Comparison of ENCODE assay signal across 1 cellular context in the genomic region with DNA sequence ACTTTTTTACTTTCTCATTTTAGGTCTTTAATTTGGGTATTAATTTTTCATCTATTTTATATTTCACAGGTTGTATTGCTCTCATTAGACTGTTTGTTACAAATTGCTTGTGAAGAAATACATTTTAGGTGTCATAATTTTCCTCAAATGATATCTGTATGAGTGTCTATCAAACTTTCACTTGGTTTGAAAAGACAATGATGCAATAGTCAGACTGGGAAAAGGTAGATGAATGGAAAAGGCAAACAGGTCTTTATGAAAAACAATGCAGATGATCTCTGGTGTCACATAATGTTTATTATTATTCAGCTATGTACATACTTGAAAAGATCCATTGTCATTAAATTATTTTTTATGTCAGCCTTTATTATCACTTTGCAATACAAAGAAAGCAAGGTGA.
TF ChIP-seq lines count a peak whose summit lies in the region.

No MANE protein-coding gene starts in this region.

TF ChIP-seq in K562, 482 proteins besides CTCF, POLR2A, EP300 and RAD21 (continued from another document):
- TF ChIP-seq, protein P1, sequence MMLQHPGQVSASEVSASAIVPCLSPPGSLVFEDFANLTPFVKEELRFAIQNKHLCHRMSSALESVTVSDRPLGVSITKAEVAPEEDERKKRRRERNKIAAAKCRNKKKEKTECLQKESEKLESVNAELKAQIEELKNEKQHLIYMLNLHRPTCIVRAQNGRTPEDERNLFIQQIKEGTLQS (IDR thresholded peaks at IDR 0.05), result peak; percentile 33; the same call in 1 of the 2 replicates
- TF ChIP-seq, protein P1 (CRISPR knock-in tag; conservative IDR thresholded peaks at IDR 0.05), result no peak
- no peak for TF ChIP-seq BACH1 (tag; IDR thresholded peaks at IDR 0.05)
- TF ChIP-seq MAFF (IDR thresholded peaks at IDR 0.05; ENCODE audit: low read length), result no peak
- TF ChIP-seq SETDB1 (IDR thresholded peaks at IDR 0.05; ENCODE audit: low read length), result no peak
- TF ChIP-seq SLC30A9 (CRISPR knock-in tag; IDR thresholded peaks at IDR 0.05), result no peak
- no peak for TF ChIP-seq ZBTB8A (IDR thresholded peaks at IDR 0.05; ENCODE audit: partially characterized antibody)
- TF ChIP-seq, protein P2, sequence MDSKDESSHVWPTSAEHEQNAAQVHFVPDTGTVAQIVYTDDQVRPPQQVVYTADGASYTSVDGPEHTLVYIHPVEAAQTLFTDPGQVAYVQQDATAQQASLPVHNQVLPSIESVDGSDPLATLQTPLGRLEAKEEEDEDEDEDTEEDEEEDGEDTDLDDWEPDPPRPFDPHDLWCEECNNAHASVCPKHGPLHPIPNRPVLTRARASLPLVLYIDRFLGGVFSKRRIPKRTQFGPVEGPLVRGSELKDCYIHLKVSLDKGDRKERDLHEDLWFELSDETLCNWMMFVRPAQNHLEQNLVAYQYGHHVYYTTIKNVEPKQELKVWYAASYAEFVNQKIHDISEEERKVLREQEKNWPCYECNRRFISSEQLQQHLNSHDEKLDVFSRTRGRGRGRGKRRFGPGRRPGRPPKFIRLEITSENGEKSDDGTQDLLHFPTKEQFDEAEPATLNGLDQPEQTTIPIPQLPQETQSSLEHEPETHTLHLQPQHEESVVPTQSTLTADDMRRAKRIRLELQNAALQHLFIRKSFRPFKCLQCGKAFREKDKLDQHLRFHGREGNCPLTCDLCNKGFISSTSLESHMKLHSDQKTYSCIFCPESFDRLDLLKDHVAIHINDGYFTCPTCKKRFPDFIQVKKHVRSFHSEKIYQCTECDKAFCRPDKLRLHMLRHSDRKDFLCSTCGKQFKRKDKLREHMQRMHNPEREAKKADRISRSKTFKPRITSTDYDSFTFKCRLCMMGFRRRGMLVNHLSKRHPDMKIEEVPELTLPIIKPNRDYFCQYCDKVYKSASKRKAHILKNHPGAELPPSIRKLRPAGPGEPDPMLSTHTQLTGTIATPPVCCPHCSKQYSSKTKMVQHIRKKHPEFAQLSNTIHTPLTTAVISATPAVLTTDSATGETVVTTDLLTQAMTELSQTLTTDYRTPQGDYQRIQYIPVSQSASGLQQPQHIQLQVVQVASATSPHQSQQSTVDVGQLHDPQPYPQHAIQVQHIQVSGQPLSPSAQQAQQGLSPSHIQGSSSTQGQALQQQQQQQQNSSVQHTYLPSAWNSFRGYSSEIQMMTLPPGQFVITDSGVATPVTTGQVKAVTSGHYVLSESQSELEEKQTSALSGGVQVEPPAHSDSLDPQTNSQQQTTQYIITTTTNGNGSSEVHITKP (IDR thresholded peaks at IDR 0.05; ENCODE audit: partially characterized antibody), result no peak
- no peak for TF ChIP-seq KHSRP (IDR thresholded peaks at IDR 0.05)
- TF ChIP-seq, protein P3, sequence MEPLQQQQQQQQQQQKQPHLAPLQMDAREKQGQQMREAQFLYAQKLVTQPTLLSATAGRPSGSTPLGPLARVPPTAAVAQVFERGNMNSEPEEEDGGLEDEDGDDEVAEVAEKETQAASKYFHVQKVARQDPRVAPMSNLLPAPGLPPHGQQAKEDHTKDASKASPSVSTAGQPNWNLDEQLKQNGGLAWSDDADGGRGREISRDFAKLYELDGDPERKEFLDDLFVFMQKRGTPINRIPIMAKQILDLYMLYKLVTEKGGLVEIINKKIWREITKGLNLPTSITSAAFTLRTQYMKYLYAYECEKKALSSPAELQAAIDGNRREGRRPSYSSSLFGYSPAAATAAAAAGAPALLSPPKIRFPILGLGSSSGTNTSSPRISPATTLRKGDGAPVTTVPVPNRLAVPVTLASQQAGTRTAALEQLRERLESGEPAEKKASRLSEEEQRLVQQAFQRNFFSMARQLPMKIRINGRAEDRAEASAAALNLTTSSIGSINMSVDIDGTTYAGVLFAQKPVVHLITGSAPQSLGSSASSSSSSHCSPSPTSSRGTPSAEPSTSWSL (CRISPR knock-in tag; IDR thresholded peaks at IDR 0.05; ENCODE audit: borderline replicate concordance), result no peak
- no peak for TF ChIP-seq CEBPG (CRISPR knock-in tag; IDR thresholded peaks at IDR 0.05)
- peak; percentile 44 to 86; a peak in 3 of 4 replicates for TF ChIP-seq CEBPG (tag; conservative IDR thresholded peaks at IDR 0.05 in 1 of 2, IDR thresholded peaks at IDR 0.05 in 1 of 2)
- no peak for TF ChIP-seq ZNF23 (CRISPR knock-in tag; IDR thresholded peaks at IDR 0.05)
- TF ChIP-seq ELF4 (CRISPR knock-in tag; IDR thresholded peaks at IDR 0.05), result no peak
- no peak for TF ChIP-seq JUN (IDR thresholded peaks at IDR 0.05; ENCODE audit: borderline replicate concordance, low read depth, low read length)
- no peak for TF ChIP-seq JUN (CRISPR knock-in tag; IDR thresholded peaks at IDR 0.05; ENCODE audit: borderline replicate concordance)
